Comparison of ENCODE assay signal across 14 cellular contexts in the genomic region with DNA sequence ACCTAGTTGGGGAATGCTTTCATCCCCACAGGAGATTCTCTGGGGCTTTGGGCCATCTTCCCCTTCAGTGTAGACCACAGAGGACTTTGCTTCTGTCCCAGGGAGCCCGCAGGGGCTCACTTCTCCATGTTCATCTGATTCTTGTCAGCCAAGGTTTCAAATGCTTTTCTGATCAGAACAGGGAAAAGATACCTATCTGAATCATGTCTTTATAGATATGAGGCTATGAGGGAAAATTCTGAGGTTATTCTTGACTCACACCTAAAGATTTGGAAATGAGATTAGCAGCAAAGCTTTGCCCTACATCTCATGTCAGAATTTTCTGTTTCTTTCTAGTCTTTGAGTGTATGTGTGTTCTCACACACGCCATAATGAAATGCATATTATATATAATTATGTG. TPM values are rescaled to one million over a fixed set of nuclear protein-coding genes. Genes with fewer than 3 reads are reported as not detected.
A peak's percentile ranks its signal among the peaks of the same experiment; 100 is the strongest.
DNase-seq lines count a peak whose midpoint lies in the region; ATAC-seq and TF ChIP-seq lines count a peak whose summit lies in the region.
"Had no signal": no experiment of that assay in that cellular context is flagged by ENCODE, and none has a peak within 500 bp of the region (broad histone marks: within the 10 kb centered on the region; RNA-seq: fewer than 3 reads in every experiment).

No MANE protein-coding gene starts in this region.

- H3K27ac ChIP-seq in spleen (peak overlapping the region in 7 of 8 donors; percentile 16 to 88 (median 56)), caudate nucleus (ENCODE audit: low read depth, low read length) (no peak overlapping the region)
- H3K27ac ChIP-seq: ascending aorta, thyroid gland had no signal

- 69 to 80% (median 71%) methylated on average over 2 of the region's 2 CpGs for WGBS in spleen, 5 donors

- POLR2A ChIA-PET in activated CD4-positive, alpha-beta T cell treated with anti-CD3 and anti-CD28 coated beads for 36 hours (lab: Charles Lee): interaction anchor here (0.6 to 1.4 kb wide), 3 partner anchors 30 to 50 kb away, joined by 3 to 4 read pairs (median 3); no protein-coding TSS in a partner anchor

- intact Hi-C loops in activated CD4-positive, alpha-beta T cell treated with anti-CD3 and anti-CD28 coated beads for 36 hours (cut with DNase I, micrococcal nuclease): loop anchor here (1.0 kb wide), 3 partner anchors 25 to 188 kb away; a partner anchor contains a TSS
- intact Hi-C loops in spleen (cut with DNase I; ENCODE audit: low total_unique reads): no loop called here

- ATAC-seq in activated CD4-positive, alpha-beta T cell treated with anti-CD3 and anti-CD28 coated beads for 36 hours: peak; percentile 40
- ATAC-seq in HG02763 (IDR thresholded peaks at IDR 0.05; ENCODE audit: unreplicated experiment) (peak; percentile 5), HG03571 (IDR thresholded peaks at IDR 0.05; ENCODE audit: unreplicated experiment) (no peak)

- H3K4me3 Mint-ChIP-seq in activated CD4-positive, alpha-beta T cell treated with anti-CD3 and anti-CD28 coated beads for 36 hours: peak overlapping the region; percentile 48
- H3K4me3 Mint-ChIP-seq in T-helper 2 cell treated with Interferon-gamma antibody and Interleukin-4, amounts not matched to agents 5 μg/mL and 100 μg/mL, for 36 hours: peak overlapping the region; percentile 75
- H3K4me3 Mint-ChIP-seq: nephron progenitor cell had no signal

- no peaks in the 10 kb centered on the region for H3K9me3 ChIP-seq in spleen
- H3K9me3 ChIP-seq: ascending aorta, thyroid gland had no signal

- H3K9me3 Mint-ChIP-seq in activated CD4-positive, alpha-beta T cell treated with anti-CD3 and anti-CD28 coated beads for 36 hours (ENCODE audit: low read depth): no peaks in the 10 kb centered on the region
- no peaks in the 10 kb centered on the region for H3K9me3 Mint-ChIP-seq in T-helper 2 cell treated with Interferon-gamma antibody and Interleukin-4, amounts not matched to agents 5 μg/mL and 100 μg/mL, for 36 hours

- no peak for TF ChIP-seq CTCF in spleen (IDR thresholded peaks at IDR 0.05 in 8 of 11, conservative IDR thresholded peaks at IDR 0.05 in 3 of 11)

- H3K4me1 ChIP-seq in spleen: peaks cover 38 to 93% (median 61%) of the 10 kb centered on the region in 6 donors
- H3K4me1 ChIP-seq: ascending aorta, thyroid gland had no signal

- H3K36me3 Mint-ChIP-seq in activated CD4-positive, alpha-beta T cell treated with anti-CD3 and anti-CD28 coated beads for 36 hours (ENCODE audit: low read depth): peaks cover 87% of the 10 kb centered on the region
- peaks cover 87% of the 10 kb centered on the region for H3K36me3 Mint-ChIP-seq in T-helper 2 cell treated with Interferon-gamma antibody and Interleukin-4, amounts not matched to agents 5 μg/mL and 100 μg/mL, for 36 hours (ENCODE audit: low read depth)

- H3K27ac Mint-ChIP-seq in activated CD4-positive, alpha-beta T cell treated with anti-CD3 and anti-CD28 coated beads for 36 hours: peak overlapping the region; percentile 82
- peak overlapping the region; percentile 80 for H3K27ac Mint-ChIP-seq in T-helper 2 cell treated with Interferon-gamma antibody and Interleukin-4, amounts not matched to agents 5 μg/mL and 100 μg/mL, for 36 hours
- H3K27ac Mint-ChIP-seq: nephron progenitor cell had no signal

- CTCF ChIA-PET in activated CD4-positive, alpha-beta T cell treated with anti-CD3 and anti-CD28 coated beads for 36 hours (lab: Charles Lee): interaction anchor here (0.9 to 1.6 kb wide), 8 partner anchors 10 to 254 kb away, joined by 3 to 5 read pairs (median 3); no protein-coding TSS in a partner anchor

- peaks cover 0 to 87% (median 42%) of the 10 kb centered on the region in 6 donors for H3K36me3 ChIP-seq in spleen
- H3K36me3 ChIP-seq: ascending aorta, thyroid gland had no signal

- H3K27me3 Mint-ChIP-seq in activated CD4-positive, alpha-beta T cell treated with anti-CD3 and anti-CD28 coated beads for 36 hours: no peaks in the 10 kb centered on the region
- H3K27me3 Mint-ChIP-seq in T-helper 2 cell treated with Interferon-gamma antibody and Interleukin-4, amounts not matched to agents 5 μg/mL and 100 μg/mL, for 36 hours (ENCODE audit: low read depth): no peaks in the 10 kb centered on the region

- no peak overlapping the region for H3K4me3 ChIP-seq in spleen
- H3K4me3 ChIP-seq: ascending aorta, thyroid gland had no signal

- DNase-seq in activated CD4-positive, alpha-beta T cell treated with anti-CD3 and anti-CD28 coated beads for 36 hours: no peak
- DNase-seq in activated CD4-positive, alpha-beta T cell treated with anti-CD3 and anti-CD28 coated beads, Interleukin-2, amount 50 U/mL, for 4 hours: no peak
- peak; percentile 57 for DNase-seq in T-helper 2 cell treated with Interferon-gamma antibody and Interleukin-4, amounts not matched to agents 5 μg/mL and 100 μg/mL, for 36 hours (ENCODE audit: low spot score)
- DNase-seq in spleen (no peak), caudate nucleus (lab: John Stamatoyannopoulos, UW) (no peak), NCI-H2196 (lab: John Stamatoyannopoulos, UW; ENCODE audit: unreplicated experiment) (no peak)
- DNase-seq: 8988T, DND-41, NCI-H1436 treated with DMSO at 0.1 percent for 48 hours, nephron progenitor cell, thyroid gland had no signal

- H3K27me3 ChIP-seq in spleen (replicated peaks in 1 of 7): peaks cover 0 to 17% (median 0%) of the 10 kb centered on the region in 7 donors
- H3K27me3 ChIP-seq: ascending aorta, thyroid gland had no signal

- TF ChIP-seq POLR2A in spleen (IDR thresholded peaks at IDR 0.05): no peak

- peaks cover 80% of the 10 kb centered on the region for H3K4me1 Mint-ChIP-seq in activated CD4-positive, alpha-beta T cell treated with anti-CD3 and anti-CD28 coated beads for 36 hours
- H3K4me1 Mint-ChIP-seq in T-helper 2 cell treated with Interferon-gamma antibody and Interleukin-4, amounts not matched to agents 5 μg/mL and 100 μg/mL, for 36 hours (ENCODE audit: low read depth): peaks cover 65% of the 10 kb centered on the region

RNA-seq across cellular contexts. Expression of a gene that starts 53.3 kb away (rescaled TPM):
- 10 to 100 TPM; 46.9 to 49.3 TPM for total RNA-seq in activated CD4-positive, alpha-beta T cell treated with anti-CD3 and anti-CD28 coated beads for 36 hours
- total RNA-seq in spleen: 10 to 100 TPM in 5 of 7 donors, 1 to 10 TPM in 2; 8.6 to 22.5 (median 14.4) TPM
- 1 to 10 TPM; 5.0 to 9.3 (median 6.4) TPM for polyA plus RNA-seq in spleen
